1 cellular context compared by ENCODE assay signal in genomic region chr6:29752451-29753308, GRCh38.
TF ChIP-seq lines count a peak whose summit lies in the region.

No MANE protein-coding gene starts in this region.

TF ChIP-seq in HepG2, 621 proteins besides CTCF, POLR2A, EP300 and RAD21 (continued from another document and continues in another):
- TF ChIP-seq ZBTB40 (IDR thresholded peaks at IDR 0.05) (no peak), ZBTB40 (CRISPR knock-in tag; IDR thresholded peaks at IDR 0.05) (peak; percentile 59), CENPT (CRISPR knock-in tag; IDR thresholded peaks at IDR 0.05; ENCODE audit: low read depth) (no peak), BORCS8-MEF2B (CRISPR knock-in tag; IDR thresholded peaks at IDR 0.05) (no peak), ZNF101 (CRISPR knock-in tag; IDR thresholded peaks at IDR 0.05; ENCODE audit: borderline replicate concordance, low read depth) (no peak), ZNF570 (CRISPR knock-in tag; IDR thresholded peaks at IDR 0.05; ENCODE audit: borderline replicate concordance) (no peak), ZNF644 (CRISPR knock-in tag; IDR thresholded peaks at IDR 0.05; ENCODE audit: low read depth) (peak; percentile 78), ZNF274 (CRISPR knock-in tag; IDR thresholded peaks at IDR 0.05) (no peak), SAP130 (CRISPR knock-in tag; IDR thresholded peaks at IDR 0.05; ENCODE audit: low read depth) (peak; percentile 77), ZNF7 (CRISPR knock-in tag; IDR thresholded peaks at IDR 0.05) (no peak), ZNF503 (CRISPR knock-in tag; IDR thresholded peaks at IDR 0.05) (no peak), KDM4B (CRISPR knock-in tag; IDR thresholded peaks at IDR 0.05) (0 out of 2 replicates have a peak, but pooled peaks have one; percentile 34), ZNF670 (CRISPR knock-in tag; IDR thresholded peaks at IDR 0.05; ENCODE audit: borderline replicate concordance) (no peak), MYNN (CRISPR knock-in tag; IDR thresholded peaks at IDR 0.05; ENCODE audit: low read depth) (no peak), CHD4 (IDR thresholded peaks at IDR 0.05; ENCODE audit: borderline replicate concordance, low read length) (no peak), ZNF766 (CRISPR knock-in tag; IDR thresholded peaks at IDR 0.05; ENCODE audit: borderline replicate concordance) (no peak), TBP (CRISPR knock-in tag; IDR thresholded peaks at IDR 0.05) (no peak), IRX3 (CRISPR knock-in tag; IDR thresholded peaks at IDR 0.05; ENCODE audit: borderline replicate concordance, low read depth) (no peak), HES4 (CRISPR knock-in tag; IDR thresholded peaks at IDR 0.05; ENCODE audit: borderline replicate concordance) (no peak), CBX1 (IDR thresholded peaks at IDR 0.05; ENCODE audit: low read depth) (peak; percentile 35), BCL6 (CRISPR knock-in tag; IDR thresholded peaks at IDR 0.05) (no peak; the same call in none of the 2 replicates), ZFP36L2 (CRISPR knock-in tag; IDR thresholded peaks at IDR 0.05) (no peak), ZEB1 (IDR thresholded peaks at IDR 0.05; ENCODE audit: insufficient replicate concordance, low read depth) (no peak), TCF7 (IDR thresholded peaks at IDR 0.05; ENCODE audit: low read depth) (no peak), ZNF879 (CRISPR knock-in tag; IDR thresholded peaks at IDR 0.05) (no peak), SOX5 (CRISPR knock-in tag; IDR thresholded peaks at IDR 0.05; ENCODE audit: borderline replicate concordance) (no peak; the same call in 1 of the 2 replicates), SIN3B (IDR thresholded peaks at IDR 0.05; ENCODE audit: low read length) (no peak), PITX1 (CRISPR knock-in tag; IDR thresholded peaks at IDR 0.05) (peak; percentile 48; the same call in 1 of the 2 replicates), ZNF431 (CRISPR knock-in tag; IDR thresholded peaks at IDR 0.05; ENCODE audit: borderline replicate concordance, low read depth) (no peak), ZNF75D (CRISPR knock-in tag; IDR thresholded peaks at IDR 0.05; ENCODE audit: borderline replicate concordance) (no peak)
- TF ChIP-seq, protein P1, sequence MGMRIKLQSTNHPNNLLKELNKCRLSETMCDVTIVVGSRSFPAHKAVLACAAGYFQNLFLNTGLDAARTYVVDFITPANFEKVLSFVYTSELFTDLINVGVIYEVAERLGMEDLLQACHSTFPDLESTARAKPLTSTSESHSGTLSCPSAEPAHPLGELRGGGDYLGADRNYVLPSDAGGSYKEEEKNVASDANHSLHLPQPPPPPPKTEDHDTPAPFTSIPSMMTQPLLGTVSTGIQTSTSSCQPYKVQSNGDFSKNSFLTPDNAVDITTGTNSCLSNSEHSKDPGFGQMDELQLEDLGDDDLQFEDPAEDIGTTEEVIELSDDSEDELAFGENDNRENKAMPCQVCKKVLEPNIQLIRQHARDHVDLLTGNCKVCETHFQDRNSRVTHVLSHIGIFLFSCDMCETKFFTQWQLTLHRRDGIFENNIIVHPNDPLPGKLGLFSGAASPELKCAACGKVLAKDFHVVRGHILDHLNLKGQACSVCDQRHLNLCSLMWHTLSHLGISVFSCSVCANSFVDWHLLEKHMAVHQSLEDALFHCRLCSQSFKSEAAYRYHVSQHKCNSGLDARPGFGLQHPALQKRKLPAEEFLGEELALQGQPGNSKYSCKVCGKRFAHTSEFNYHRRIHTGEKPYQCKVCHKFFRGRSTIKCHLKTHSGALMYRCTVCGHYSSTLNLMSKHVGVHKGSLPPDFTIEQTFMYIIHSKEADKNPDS (CRISPR knock-in tag; IDR thresholded peaks at IDR 0.05): no peak
- TF ChIP-seq, protein P2, sequence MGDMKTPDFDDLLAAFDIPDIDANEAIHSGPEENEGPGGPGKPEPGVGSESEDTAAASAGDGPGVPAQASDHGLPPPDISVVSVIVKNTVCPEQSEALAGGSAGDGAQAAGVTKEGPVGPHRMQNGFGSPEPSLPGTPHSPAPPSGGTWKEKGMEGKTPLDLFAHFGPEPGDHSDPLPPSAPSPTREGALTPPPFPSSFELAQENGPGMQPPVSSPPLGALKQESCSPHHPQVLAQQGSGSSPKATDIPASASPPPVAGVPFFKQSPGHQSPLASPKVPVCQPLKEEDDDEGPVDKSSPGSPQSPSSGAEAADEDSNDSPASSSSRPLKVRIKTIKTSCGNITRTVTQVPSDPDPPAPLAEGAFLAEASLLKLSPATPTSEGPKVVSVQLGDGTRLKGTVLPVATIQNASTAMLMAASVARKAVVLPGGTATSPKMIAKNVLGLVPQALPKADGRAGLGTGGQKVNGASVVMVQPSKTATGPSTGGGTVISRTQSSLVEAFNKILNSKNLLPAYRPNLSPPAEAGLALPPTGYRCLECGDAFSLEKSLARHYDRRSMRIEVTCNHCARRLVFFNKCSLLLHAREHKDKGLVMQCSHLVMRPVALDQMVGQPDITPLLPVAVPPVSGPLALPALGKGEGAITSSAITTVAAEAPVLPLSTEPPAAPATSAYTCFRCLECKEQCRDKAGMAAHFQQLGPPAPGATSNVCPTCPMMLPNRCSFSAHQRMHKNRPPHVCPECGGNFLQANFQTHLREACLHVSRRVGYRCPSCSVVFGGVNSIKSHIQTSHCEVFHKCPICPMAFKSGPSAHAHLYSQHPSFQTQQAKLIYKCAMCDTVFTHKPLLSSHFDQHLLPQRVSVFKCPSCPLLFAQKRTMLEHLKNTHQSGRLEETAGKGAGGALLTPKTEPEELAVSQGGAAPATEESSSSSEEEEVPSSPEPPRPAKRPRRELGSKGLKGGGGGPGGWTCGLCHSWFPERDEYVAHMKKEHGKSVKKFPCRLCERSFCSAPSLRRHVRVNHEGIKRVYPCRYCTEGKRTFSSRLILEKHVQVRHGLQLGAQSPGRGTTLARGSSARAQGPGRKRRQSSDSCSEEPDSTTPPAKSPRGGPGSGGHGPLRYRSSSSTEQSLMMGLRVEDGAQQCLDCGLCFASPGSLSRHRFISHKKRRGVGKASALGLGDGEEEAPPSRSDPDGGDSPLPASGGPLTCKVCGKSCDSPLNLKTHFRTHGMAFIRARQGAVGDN (CRISPR knock-in tag; IDR thresholded peaks at IDR 0.05): peak; percentile 73
- TF ChIP-seq, protein P3, sequence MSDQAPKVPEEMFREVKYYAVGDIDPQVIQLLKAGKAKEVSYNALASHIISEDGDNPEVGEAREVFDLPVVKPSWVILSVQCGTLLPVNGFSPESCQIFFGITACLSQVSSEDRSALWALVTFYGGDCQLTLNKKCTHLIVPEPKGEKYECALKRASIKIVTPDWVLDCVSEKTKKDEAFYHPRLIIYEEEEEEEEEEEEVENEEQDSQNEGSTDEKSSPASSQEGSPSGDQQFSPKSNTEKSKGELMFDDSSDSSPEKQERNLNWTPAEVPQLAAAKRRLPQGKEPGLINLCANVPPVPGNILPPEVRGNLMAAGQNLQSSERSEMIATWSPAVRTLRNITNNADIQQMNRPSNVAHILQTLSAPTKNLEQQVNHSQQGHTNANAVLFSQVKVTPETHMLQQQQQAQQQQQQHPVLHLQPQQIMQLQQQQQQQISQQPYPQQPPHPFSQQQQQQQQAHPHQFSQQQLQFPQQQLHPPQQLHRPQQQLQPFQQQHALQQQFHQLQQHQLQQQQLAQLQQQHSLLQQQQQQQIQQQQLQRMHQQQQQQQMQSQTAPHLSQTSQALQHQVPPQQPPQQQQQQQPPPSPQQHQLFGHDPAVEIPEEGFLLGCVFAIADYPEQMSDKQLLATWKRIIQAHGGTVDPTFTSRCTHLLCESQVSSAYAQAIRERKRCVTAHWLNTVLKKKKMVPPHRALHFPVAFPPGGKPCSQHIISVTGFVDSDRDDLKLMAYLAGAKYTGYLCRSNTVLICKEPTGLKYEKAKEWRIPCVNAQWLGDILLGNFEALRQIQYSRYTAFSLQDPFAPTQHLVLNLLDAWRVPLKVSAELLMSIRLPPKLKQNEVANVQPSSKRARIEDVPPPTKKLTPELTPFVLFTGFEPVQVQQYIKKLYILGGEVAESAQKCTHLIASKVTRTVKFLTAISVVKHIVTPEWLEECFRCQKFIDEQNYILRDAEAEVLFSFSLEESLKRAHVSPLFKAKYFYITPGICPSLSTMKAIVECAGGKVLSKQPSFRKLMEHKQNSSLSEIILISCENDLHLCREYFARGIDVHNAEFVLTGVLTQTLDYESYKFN (CRISPR knock-in tag; conservative IDR thresholded peaks at IDR 0.05): no peak; the same call in 1 of the 2 replicates
- TF ChIP-seq, protein P4, sequence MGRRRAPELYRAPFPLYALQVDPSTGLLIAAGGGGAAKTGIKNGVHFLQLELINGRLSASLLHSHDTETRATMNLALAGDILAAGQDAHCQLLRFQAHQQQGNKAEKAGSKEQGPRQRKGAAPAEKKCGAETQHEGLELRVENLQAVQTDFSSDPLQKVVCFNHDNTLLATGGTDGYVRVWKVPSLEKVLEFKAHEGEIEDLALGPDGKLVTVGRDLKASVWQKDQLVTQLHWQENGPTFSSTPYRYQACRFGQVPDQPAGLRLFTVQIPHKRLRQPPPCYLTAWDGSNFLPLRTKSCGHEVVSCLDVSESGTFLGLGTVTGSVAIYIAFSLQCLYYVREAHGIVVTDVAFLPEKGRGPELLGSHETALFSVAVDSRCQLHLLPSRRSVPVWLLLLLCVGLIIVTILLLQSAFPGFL (CRISPR knock-in tag; IDR thresholded peaks at IDR 0.05): no peak
- TF ChIP-seq, protein P5, sequence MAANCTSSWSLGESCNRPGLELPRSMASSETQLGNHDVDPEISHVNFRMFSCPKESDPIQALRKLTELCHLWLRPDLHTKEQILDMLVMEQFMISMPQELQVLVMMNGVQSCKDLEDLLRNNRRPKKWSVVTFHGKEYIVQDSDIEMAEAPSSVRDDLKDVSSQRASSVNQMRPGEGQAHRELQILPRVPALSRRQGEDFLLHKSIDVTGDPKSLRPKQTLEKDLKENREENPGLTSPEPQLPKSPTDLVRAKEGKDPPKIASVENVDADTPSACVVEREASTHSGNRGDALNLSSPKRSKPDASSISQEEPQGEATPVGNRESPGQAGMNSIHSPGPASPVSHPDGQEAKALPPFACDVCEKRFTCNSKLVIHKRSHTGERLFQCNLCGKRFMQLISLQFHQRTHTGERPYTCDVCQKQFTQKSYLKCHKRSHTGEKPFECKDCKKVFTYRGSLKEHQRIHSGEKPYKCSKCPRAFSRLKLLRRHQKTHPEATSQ (CRISPR knock-in tag; IDR thresholded peaks at IDR 0.05; ENCODE audit: borderline replicate concordance): no peak; the same call in 1 of the 2 replicates
